9 cellular contexts compared by ENCODE assay signal in genomic region chr19:1260749-1261511, GRCh38. TPM values are rescaled to one million over a fixed set of nuclear protein-coding genes. Genes with fewer than 3 reads are reported as not detected.
DNase-seq lines count a peak whose midpoint lies in the region; ATAC-seq, FAIRE-seq and TF ChIP-seq lines count a peak whose summit lies in the region.
"Had no signal": no experiment of that assay in that cellular context is flagged by ENCODE, and none has a peak within 500 bp of the region (broad histone marks: within the 10 kb centered on the region; RNA-seq: fewer than 3 reads in every experiment).

No MANE protein-coding gene starts in this region.

- intact Hi-C loops in CD4-positive, alpha-beta T cell (cut with DNase I, micrococcal nuclease) = loop anchor here in 1 of 2 experiments (1.0 kb wide), 1 partner anchor 12 kb away; no protein-coding TSS in a partner anchor

- peaks cover 37% of the 10 kb centered on the region for H3K36me3 Mint-ChIP-seq in CD4-positive, alpha-beta T cell (ENCODE audit: low read depth)
- peaks cover 8% of the 10 kb centered on the region for H3K36me3 Mint-ChIP-seq in memory B cell

- no peak for TF ChIP-seq CTCF in CD4-positive, alpha-beta T cell (IDR thresholded peaks at IDR 0.05)

- DNase-seq in CD4-positive, alpha-beta T cell = peak; percentile 94 to 98 (median 96)
- DNase-seq in HTR-8/SVneo (ENCODE audit: insufficient read length, low spot score) (no peak), memory B cell (ENCODE audit: low spot score in 2 of 2) (peak; percentile 91 to 97)
- peak; percentile 96 for DNase-seq in NK-92 treated with Interleukin-12 subunit alpha and Interleukin-12 subunit beta, amount 100 ng/mL, for 24 hours (lab: John Stamatoyannopoulos, UW)
- DNase-seq in activated CD8-positive, alpha-beta memory T cell treated with anti-CD3 and anti-CD28 coated beads for 24 hours = peak; percentile 98
- peak; percentile 95 for DNase-seq in effector CD8-positive, alpha-beta T cell (lab: John Stamatoyannopoulos, UW)
- peak; percentile 95 for DNase-seq in stimulated activated CD8-positive, alpha-beta memory T cell treated with anti-CD3 and anti-CD28 coated beads, Interleukin-12 subunit alpha, Interleukin-12 subunit beta, amount 100 ng/mL, for 1 hour (ENCODE audit: low read depth)

- no peaks in the 10 kb centered on the region for H3K9me3 ChIP-seq in CD4-positive, alpha-beta T cell (ENCODE audit: control insufficient read depth, low read length)

- peaks cover 46% of the 10 kb centered on the region for H3K4me1 Mint-ChIP-seq in CD4-positive, alpha-beta T cell (ENCODE audit: low read depth)
- H3K4me1 Mint-ChIP-seq in memory B cell = peaks cover 42% of the 10 kb centered on the region

- CTCF ChIA-PET in CD4-positive, alpha-beta T cell (lab: Charles Lee) = interaction anchor here (0.7 to 11.0 kb wide), 5 partner anchors 8 to 290 kb away, joined by 3 to 255 read pairs (median 3); no protein-coding TSS in a partner anchor

- FAIRE-seq in HTR-8/SVneo (lab: Jason Lieb, UNC) = peak; percentile 68
- FAIRE-seq: colon had no signal

- no peaks in the 10 kb centered on the region for H3K27me3 ChIP-seq in CD4-positive, alpha-beta T cell (ENCODE audit: control insufficient read depth, insufficient read depth, low read length)

- no peaks in the 10 kb centered on the region for H3K27me3 Mint-ChIP-seq in CD4-positive, alpha-beta T cell
- H3K27me3 Mint-ChIP-seq in memory B cell = no peaks in the 10 kb centered on the region

- POLR2A ChIA-PET in CD4-positive, alpha-beta T cell (lab: Charles Lee) = interaction anchor here (1.0 to 10.3 kb wide), 8 partner anchors 8 to 193 kb away, joined by 3 to 193 read pairs (median 11); partner anchors contain the start of genes ARHGAP45, CIRBP and FAM174C

- no peaks in the 10 kb centered on the region for H3K9me3 Mint-ChIP-seq in CD4-positive, alpha-beta T cell
- H3K9me3 Mint-ChIP-seq in memory B cell = no peaks in the 10 kb centered on the region

- H3K4me3 Mint-ChIP-seq in CD4-positive, alpha-beta T cell = peak overlapping the region; percentile 92
- peak overlapping the region; percentile 98 for H3K4me3 Mint-ChIP-seq in memory B cell

- H3K27ac ChIP-seq in CD4-positive, alpha-beta T cell (ENCODE audit: low read depth, low read length) = peak overlapping the region; percentile 98

- H3K27ac Mint-ChIP-seq in CD4-positive, alpha-beta T cell = peak overlapping the region; percentile 95
- peak overlapping the region; percentile 99 for H3K27ac Mint-ChIP-seq in memory B cell

- peak; percentile 79 for ATAC-seq in CD4-positive, alpha-beta T cell (ENCODE audit: poor library complexity)
- ATAC-seq in GM19467 (IDR thresholded peaks at IDR 0.05; ENCODE audit: unreplicated experiment) = peak; percentile 44
- peak; percentile 61 for ATAC-seq in memory B cell (ENCODE audit: low read depth)

RNA-seq across cellular contexts. Expression of gene CIRBP, which starts 8.2 kb away (rescaled TPM):
- 100 to 1,000 TPM; 614 to 628 TPM for total RNA-seq in CD4-positive, alpha-beta T cell

RNA-seq across cellular contexts. Expression of gene MIDN, which starts 12.5 kb away (rescaled TPM):
- 100 to 1,000 TPM; 214 to 228 TPM for total RNA-seq in CD4-positive, alpha-beta T cell

RNA-seq across cellular contexts. Expression of gene FAM174C, which starts 14.4 kb away (rescaled TPM):
- total RNA-seq in CD4-positive, alpha-beta T cell = 10 to 100 TPM; 32.0 to 38.3 TPM

RNA-seq across cellular contexts. Expression of gene ATP5F1D, which starts 19.4 kb away (rescaled TPM):
- 10 to 100 TPM; 77.6 to 92.6 TPM for total RNA-seq in CD4-positive, alpha-beta T cell

RNA-seq across cellular contexts. Expression of gene CBARP, which starts 23.1 kb away (rescaled TPM):
- under 1 TPM in 1 of 2 experiments, not detected in 1; 0.22 TPM for total RNA-seq in CD4-positive, alpha-beta T cell
